1 cellular context compared by ENCODE assay signal in genomic region chr20:38883981-38884733, GRCh38.
TF ChIP-seq lines count a peak whose summit lies in the region.

No MANE protein-coding gene starts in this region.

TF ChIP-seq in K562, 482 proteins besides CTCF, POLR2A, EP300 and RAD21 (continued from another document):
- TF ChIP-seq ZBTB40 (IDR thresholded peaks at IDR 0.05) (peak; percentile 93), ZBTB40 (CRISPR knock-in tag; IDR thresholded peaks at IDR 0.05) (peak; percentile 90), MTA1 (IDR thresholded peaks at IDR 0.05; ENCODE audit: borderline replicate concordance) (no peak), CEBPB (tag; IDR thresholded peaks at IDR 0.05) (peak; percentile 18; the same call in 1 of the 2 replicates)
